23 cellular contexts compared by ENCODE assay signal in the genomic region with DNA sequence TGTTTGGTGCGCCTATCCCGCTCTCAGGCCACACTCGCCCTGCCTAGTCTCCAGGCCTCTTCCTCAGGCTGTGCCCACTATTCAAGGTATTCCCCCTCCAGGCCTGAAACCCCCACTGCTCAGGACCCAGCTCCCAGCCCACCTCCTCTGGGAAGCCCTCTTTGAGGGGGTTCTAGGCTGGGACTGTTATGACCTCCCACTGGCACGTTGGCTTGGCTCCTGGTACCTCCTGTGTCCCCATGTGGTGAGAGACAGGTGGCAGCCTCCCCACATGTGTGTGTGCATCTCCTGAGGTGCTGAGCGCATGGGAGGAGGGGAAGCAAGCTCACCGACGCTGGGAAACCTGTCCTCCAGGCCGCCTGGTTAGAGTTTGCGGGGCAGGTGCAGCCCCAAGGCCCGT.
A peak's percentile ranks its signal among the peaks of the same experiment; 100 is the strongest.
DNase-seq lines count a peak whose midpoint lies in the region; ATAC-seq and TF ChIP-seq lines count a peak whose summit lies in the region.
"Had no signal": no experiment of that assay in that cellular context is flagged by ENCODE, and none has a peak within 500 bp of the region (broad histone marks: within the 10 kb centered on the region; RNA-seq: fewer than 3 reads in every experiment).

No MANE protein-coding gene starts in this region.

- intact Hi-C loops in esophagus muscularis mucosa (cut with DNase I): no loop called here

- no peak for ATAC-seq in stimulated activated effector memory CD8-positive, alpha-beta T cell treated with anti-CD3 and anti-CD28 coated beads, Interleukin-12 subunit alpha, Interleukin-12 subunit beta, amount 100 ng/mL, for 72 hours
- ATAC-seq in T-helper 17 cell: no peak
- ATAC-seq: CD8-positive, alpha-beta T cell; GM12878; GM23338; HCT116 had no signal

- H3K36me3 ChIP-seq in HEK293 (ENCODE audit: control insufficient read depth in 2 of 2, insufficient read depth in 1 of 2, low read length in 2 of 2): no peaks in the 10 kb centered on the region
- H3K36me3 ChIP-seq in esophagus muscularis mucosa: no peaks in the 10 kb centered on the region
- H3K36me3 ChIP-seq: BE2C had no signal

- H3K4me1 Mint-ChIP-seq in stimulated activated effector memory CD8-positive, alpha-beta T cell treated with anti-CD3 and anti-CD28 coated beads, Interleukin-12 subunit alpha, Interleukin-12 subunit beta, amount 100 ng/mL, for 72 hours: peaks cover 9% of the 10 kb centered on the region
- H3K4me1 Mint-ChIP-seq in T-helper 17 cell: peaks cover 7% of the 10 kb centered on the region

- no peak overlapping the region for H3K27ac ChIP-seq in HEK293 (ENCODE audit: extremely low read depth, low read depth, low read length)
- no peak overlapping the region for H3K27ac ChIP-seq in esophagus muscularis mucosa (replicated peaks in 1 of 4)
- H3K27ac ChIP-seq: 22Rv1, C4-2B had no signal

- TF ChIP-seq EP300 in esophagus muscularis mucosa (IDR thresholded peaks at IDR 0.05): no peak

- H3K4me1 ChIP-seq in HEK293 (ENCODE audit: control insufficient read depth, insufficient read depth, low read length): no peaks in the 10 kb centered on the region
- no peaks in the 10 kb centered on the region for H3K4me1 ChIP-seq in esophagus muscularis mucosa
- H3K4me1 ChIP-seq: BE2C had no signal

- H3K4me3 ChIP-seq in HEK293 (ENCODE audit: low read depth, low read length) (no peak overlapping the region), esophagus muscularis mucosa (no peak overlapping the region)
- H3K4me3 ChIP-seq: GM12878, GM23338 had no signal

- WGBS in esophagus muscularis mucosa: 79% methylated on average over 9 of the region's 10 CpGs

- CTCF ChIA-PET in HEK293 (lab: Yijun Ruan, JAX): no interaction called here

- H3K9me3 ChIP-seq in HEK293 (ENCODE audit: control insufficient read depth, insufficient read depth, low read depth, low read length) (no peaks in the 10 kb centered on the region), T-helper 17 cell (ENCODE audit: control insufficient read depth, low read length, poor library complexity, severe bottlenecking) (no peaks in the 10 kb centered on the region), esophagus muscularis mucosa (no peaks in the 10 kb centered on the region)
- H3K9me3 ChIP-seq: BE2C had no signal

- peaks cover 0 to 54% (median 0%) of the 10 kb centered on the region in 4 donors for H3K27me3 ChIP-seq in esophagus muscularis mucosa
- H3K27me3 ChIP-seq: BE2C had no signal

- TF ChIP-seq CTCF in HEK293 (tag by site-specific recombination; IDR thresholded peaks at IDR 0.05) (no peak), esophagus muscularis mucosa (IDR thresholded peaks at IDR 0.05) (no peak)

- H3K9me3 Mint-ChIP-seq in stimulated activated effector memory CD8-positive, alpha-beta T cell treated with anti-CD3 and anti-CD28 coated beads, Interleukin-12 subunit alpha, Interleukin-12 subunit beta, amount 100 ng/mL, for 72 hours: no peaks in the 10 kb centered on the region
- H3K9me3 Mint-ChIP-seq: CD4-positive, CD25-positive, alpha-beta regulatory T cell; CD8-positive, alpha-beta T cell; GM23338; H9 had no signal

- H3K36me3 Mint-ChIP-seq in stimulated activated effector memory CD8-positive, alpha-beta T cell treated with anti-CD3 and anti-CD28 coated beads, Interleukin-12 subunit alpha, Interleukin-12 subunit beta, amount 100 ng/mL, for 72 hours: no peaks in the 10 kb centered on the region
- no peaks in the 10 kb centered on the region for H3K36me3 Mint-ChIP-seq in T-helper 17 cell (ENCODE audit: low read depth)
- H3K36me3 Mint-ChIP-seq: CD4-positive, CD25-positive, alpha-beta regulatory T cell; CD8-positive, alpha-beta T cell had no signal

- no peak overlapping the region for H3K4me3 Mint-ChIP-seq in stimulated activated effector memory CD8-positive, alpha-beta T cell treated with anti-CD3 and anti-CD28 coated beads, Interleukin-12 subunit alpha, Interleukin-12 subunit beta, amount 100 ng/mL, for 72 hours
- no peak overlapping the region for H3K4me3 Mint-ChIP-seq in T-helper 17 cell
- H3K4me3 Mint-ChIP-seq: CD4-positive, CD25-positive, alpha-beta regulatory T cell; CD8-positive, alpha-beta T cell; GM23338; H9; HFFc6 had no signal

- H3K27ac Mint-ChIP-seq in stimulated activated effector memory CD8-positive, alpha-beta T cell treated with anti-CD3 and anti-CD28 coated beads, Interleukin-12 subunit alpha, Interleukin-12 subunit beta, amount 100 ng/mL, for 72 hours: peak overlapping the region; percentile 12
- H3K27ac Mint-ChIP-seq in T-helper 17 cell: no peak overlapping the region
- H3K27ac Mint-ChIP-seq: CD4-positive, CD25-positive, alpha-beta regulatory T cell; CD8-positive, alpha-beta T cell; GM23338; H9; HFFc6 had no signal

- TF ChIP-seq POLR2A in esophagus muscularis mucosa (IDR thresholded peaks at IDR 0.05; ENCODE audit: low read depth): no peak

- DNase-seq in NCI-H2171 treated with DMSO at 0.1 percent for 48 hours (lab: John Stamatoyannopoulos, UW) (peak; percentile 25), NCI-H2171 (lab: John Stamatoyannopoulos, UW) (no peak), mesenteric fat pad (ENCODE audit: low spot score) (peak; percentile 81), T-helper 17 cell (no peak), esophagus muscularis mucosa (ENCODE audit: extremely low spot score) (no peak)
- no peak for DNase-seq in stimulated activated effector memory CD8-positive, alpha-beta T cell treated with anti-CD3 and anti-CD28 coated beads, Interleukin-12 subunit alpha, Interleukin-12 subunit beta, amount 100 ng/mL, for 72 hours (ENCODE audit: low spot score in 2 of 2)
- DNase-seq in stimulated activated naive CD4-positive, alpha-beta T cell (lab: John Stamatoyannopoulos, UW): no peak
- DNase-seq: AML-193; BE2C; CD4-positive, CD25-positive, alpha-beta regulatory T cell; CD8-positive, alpha-beta T cell; DMS 273 treated with DMSO at 0.1 percent for 48 hours; DMS79; EL; GDM1; H9; HFFc6 had no signal

- H3K27me3 Mint-ChIP-seq in T-helper 17 cell: peaks cover 13% of the 10 kb centered on the region
- H3K27me3 Mint-ChIP-seq: CD4-positive, CD25-positive, alpha-beta regulatory T cell had no signal

- POLR2A ChIA-PET in HEK293 (lab: Yijun Ruan, JAX): no interaction called here

TF ChIP-seq in HEK293, 187 proteins besides CTCF, POLR2A, EP300 and RAD21:
- TF ChIP-seq GLIS1 (tag by site-specific recombination; IDR thresholded peaks at IDR 0.05): peak; percentile 79
- TF ChIP-seq ZNF112 (tag by site-specific recombination; IDR thresholded peaks at IDR 0.05): no peak
- no peak for TF ChIP-seq ZNF426 (tag by site-specific recombination; IDR thresholded peaks at IDR 0.05)
- no peak for TF ChIP-seq ZNF169 (tag by site-specific recombination; IDR thresholded peaks at IDR 0.05)
- no peak for TF ChIP-seq ZBTB21 (tag by site-specific recombination; IDR thresholded peaks at IDR 0.05)
- TF ChIP-seq ZNF292 (tag by site-specific recombination; IDR thresholded peaks at IDR 0.05; ENCODE audit: borderline replicate concordance, low read depth): no peak
- no peak for TF ChIP-seq YY2 (tag by site-specific recombination; IDR thresholded peaks at IDR 0.05)

Comparison
In these comparisons a context has a peak if more than half of its experiments do, and no peak if none do; other contexts are left out.
1. DNase-seq: peak in NCI-H2171 treated with DMSO at 0.1 percent for 48 hours (single experiment) and mesenteric fat pad (single experiment); none in NCI-H2171 (single experiment), stimulated activated effector memory CD8-positive, alpha-beta T cell treated with anti-CD3 and anti-CD28 coated beads, Interleukin-12 subunit alpha, Interleukin-12 subunit beta, amount 100 ng/mL, for 72 hours (0 of 2), T-helper 17 cell (0 of 3), esophagus muscularis mucosa (single experiment) and stimulated activated naive CD4-positive, alpha-beta T cell (0 of 6).